ENCODE assay signal across 14 cellular contexts in genomic region chr18:46320928-46321855, GRCh38.
A peak's percentile ranks its signal among the peaks of the same experiment; 100 is the strongest.
DNase-seq lines count a peak whose midpoint lies in the region; ATAC-seq and TF ChIP-seq lines count a peak whose summit lies in the region.
"Had no signal": no experiment of that assay in that cellular context is flagged by ENCODE, and none has a peak within 500 bp of the region (broad histone marks: within the 10 kb centered on the region; RNA-seq: fewer than 3 reads in every experiment).

No MANE protein-coding gene starts in this region.

- ATAC-seq in GM19397 (IDR thresholded peaks at IDR 0.05; ENCODE audit: unreplicated experiment): no peak
- no peak for ATAC-seq in GM21390 (IDR thresholded peaks at IDR 0.05; ENCODE audit: unreplicated experiment)
- no peak for ATAC-seq in activated CD4-positive, CD25-positive, alpha-beta regulatory T cell treated with anti-CD3 and anti-CD28 coated beads, Interleukin-2, amount 50 U/mL, for 24 hours
- no peak for ATAC-seq in GM21381 (IDR thresholded peaks at IDR 0.05; ENCODE audit: unreplicated experiment)
- ATAC-seq: esophagus mucosa had no signal

- peaks cover 30% of the 10 kb centered on the region for H3F3A ChIP-seq in neural progenitor cell (ENCODE audit: low read depth)

- H3K4me3 ChIP-seq in brain microvascular endothelial cell (ENCODE audit: low read depth, low read length) (no peak overlapping the region), neural progenitor cell (no peak overlapping the region)

- H3K36me3 ChIP-seq in brain microvascular endothelial cell (replicated peaks) (no peaks in the 10 kb centered on the region), neural progenitor cell (no peaks in the 10 kb centered on the region)
- H3K36me3 ChIP-seq: WERI-Rb-1 had no signal

- no peaks in the 10 kb centered on the region for H3K9me3 Mint-ChIP-seq in neural progenitor cell
- H3K9me3 Mint-ChIP-seq: activated T-cell treated with anti-CD3 and anti-CD28 coated beads, Interleukin-2, amount 50 U/mL, for 24 hours; natural killer cell had no signal

- peak overlapping the region; percentile 15 for H3K27ac Mint-ChIP-seq in neural progenitor cell
- H3K27ac Mint-ChIP-seq: activated T-cell treated with anti-CD3 and anti-CD28 coated beads, Interleukin-2, amount 50 U/mL, for 24 hours; natural killer cell had no signal

- H3K9me3 ChIP-seq in neural progenitor cell (ENCODE audit: low read depth): no peaks in the 10 kb centered on the region

- peaks cover 39% of the 10 kb centered on the region for H3K4me1 Mint-ChIP-seq in neural progenitor cell

- H3K4me3 Mint-ChIP-seq in neural progenitor cell: no peak overlapping the region
- H3K4me3 Mint-ChIP-seq: activated T-cell treated with anti-CD3 and anti-CD28 coated beads, Interleukin-2, amount 50 U/mL, for 24 hours; natural killer cell had no signal

- no peaks in the 10 kb centered on the region for H3K27me3 ChIP-seq in brain microvascular endothelial cell (replicated peaks)
- H3K27me3 ChIP-seq in neural progenitor cell: no peaks in the 10 kb centered on the region

- H3K9ac ChIP-seq in neural progenitor cell: no peak overlapping the region

- H4K20me1 ChIP-seq in neural progenitor cell (ENCODE audit: low read depth): no peaks in the 10 kb centered on the region

- no peaks in the 10 kb centered on the region for H3K36me3 Mint-ChIP-seq in neural progenitor cell
- H3K36me3 Mint-ChIP-seq: natural killer cell had no signal

- no peak for TF ChIP-seq CTCF in brain microvascular endothelial cell (IDR thresholded peaks at IDR 0.05; ENCODE audit: low read depth, low read length, missing control alignments)
- TF ChIP-seq CTCF in neural progenitor cell (IDR thresholded peaks at IDR 0.05): no peak

- peak; percentile 37 for DNase-seq in Daoy (ENCODE audit: low read depth)
- peak; percentile 51 for DNase-seq in LHCN-M2 (ENCODE audit: low read depth)
- DNase-seq in brain microvascular endothelial cell: peak; percentile 47
- no peak for DNase-seq in neural progenitor cell (ENCODE audit: low spot score)
- DNase-seq: activated T-cell treated with anti-CD3 and anti-CD28 coated beads, Interleukin-2, amount 50 U/mL, for 24 hours; DMS 273 treated with DMSO at 0.1 percent for 48 hours; natural killer cell; stimulated activated CD4-positive, alpha-beta T cell treated with anti-CD3 and anti-CD28 coated beads, Interleukin-12 subunit alpha, Interleukin-12 subunit beta, amount 100 ng/mL, for 4 hours; WERI-Rb-1 had no signal

- peaks cover 19% of the 10 kb centered on the region for H3K27me3 Mint-ChIP-seq in neural progenitor cell (ENCODE audit: insufficient read depth, low read depth)
- H3K27me3 Mint-ChIP-seq: activated T-cell treated with anti-CD3 and anti-CD28 coated beads, Interleukin-2, amount 50 U/mL, for 24 hours had no signal

- H3K4me1 ChIP-seq in neural progenitor cell: peaks cover 43% of the 10 kb centered on the region

- H3K27ac ChIP-seq in brain microvascular endothelial cell (no peak overlapping the region), neural progenitor cell (no peak overlapping the region)
- H3K27ac ChIP-seq: WERI-Rb-1 had no signal

- no peak overlapping the region for H2AFZ ChIP-seq in neural progenitor cell (replicated peaks)

- no peaks in the 10 kb centered on the region for H3K79me2 ChIP-seq in neural progenitor cell (ENCODE audit: low read depth)

- H3K4me2 ChIP-seq in neural progenitor cell: peak overlapping the region; percentile 66

- in situ Hi-C loops in brain microvascular endothelial cell (cut with HindIII; ENCODE audit: low pct_ligation_motif_present, low sequenced_read_pairs): no loop called here
